24 cellular contexts compared by ENCODE assay signal in genomic region chr17:63407741-63408330, GRCh38.
"Had no signal": no experiment of that assay in that cellular context is flagged by ENCODE, and none has a peak within 500 bp of the region (broad histone marks: within the 10 kb centered on the region; RNA-seq: fewer than 3 reads in every experiment).

No MANE protein-coding gene starts in this region.

- H3K9ac ChIP-seq: parathyroid adenoma had no signal

- H3K4me1 Mint-ChIP-seq: endodermal cell had no signal

- H3K4me3 Mint-ChIP-seq: dendritic cell treated with granulocyte-macrophage colony-stimulating factor and Interleukin-4, amounts not matched to agents 40 ng/mL and 50 ng/mL, for 4 days; endodermal cell; naive thymus-derived CD4-positive, alpha-beta T cell; nephron progenitor cell; stimulated activated memory B cell treated with anti-CD40 and anti-IgM and Interleukin-4, amounts not matched to agents 10 μg/mL and 1 μg/mL and 100 μg/mL, for 72 hours; stimulated activated naive CD8-positive, alpha-beta T cell treated with anti-CD3 and anti-CD28 coated beads, Interleukin-15, Interleukin-2, amounts not matched to agents 100 ng/mL and 50 ng/mL, for 24 hours had no signal

- H3K27me3 ChIP-seq: hepatocyte, spleen, tibial nerve, upper lobe of right lung, vagina had no signal

- H3K9me3 Mint-ChIP-seq: dendritic cell treated with granulocyte-macrophage colony-stimulating factor and Interleukin-4, amounts not matched to agents 40 ng/mL and 50 ng/mL, for 4 days; endodermal cell; naive thymus-derived CD4-positive, alpha-beta T cell; nephron progenitor cell; stimulated activated memory B cell treated with anti-CD40 and anti-IgM and Interleukin-4, amounts not matched to agents 10 μg/mL and 1 μg/mL and 100 μg/mL, for 72 hours; stimulated activated naive CD8-positive, alpha-beta T cell treated with anti-CD3 and anti-CD28 coated beads, Interleukin-15, Interleukin-2, amounts not matched to agents 100 ng/mL and 50 ng/mL, for 24 hours had no signal

- H2AFZ ChIP-seq: hepatocyte, parathyroid adenoma had no signal

- H3K4me3 ChIP-seq: hepatocyte, lung, psoas muscle, spleen, tibial nerve, upper lobe of right lung, vagina had no signal

- H3K4me2 ChIP-seq: hepatocyte had no signal

- H3K27me3 Mint-ChIP-seq: dendritic cell treated with granulocyte-macrophage colony-stimulating factor and Interleukin-4, amounts not matched to agents 40 ng/mL and 50 ng/mL, for 4 days; stimulated activated memory B cell treated with anti-CD40 and anti-IgM and Interleukin-4, amounts not matched to agents 10 μg/mL and 1 μg/mL and 100 μg/mL, for 72 hours; stimulated activated naive CD8-positive, alpha-beta T cell treated with anti-CD3 and anti-CD28 coated beads, Interleukin-15, Interleukin-2, amounts not matched to agents 100 ng/mL and 50 ng/mL, for 24 hours had no signal

- H3K27ac Mint-ChIP-seq: dendritic cell treated with granulocyte-macrophage colony-stimulating factor and Interleukin-4, amounts not matched to agents 40 ng/mL and 50 ng/mL, for 4 days; endodermal cell; naive thymus-derived CD4-positive, alpha-beta T cell; nephron progenitor cell; stimulated activated memory B cell treated with anti-CD40 and anti-IgM and Interleukin-4, amounts not matched to agents 10 μg/mL and 1 μg/mL and 100 μg/mL, for 72 hours; stimulated activated naive CD8-positive, alpha-beta T cell treated with anti-CD3 and anti-CD28 coated beads, Interleukin-15, Interleukin-2, amounts not matched to agents 100 ng/mL and 50 ng/mL, for 24 hours had no signal

- H3K36me3 Mint-ChIP-seq: stimulated activated memory B cell treated with anti-CD40 and anti-IgM and Interleukin-4, amounts not matched to agents 10 μg/mL and 1 μg/mL and 100 μg/mL, for 72 hours had no signal

- H3K9me3 ChIP-seq: psoas muscle, spleen, tibial nerve, upper lobe of right lung, vagina had no signal

- DNase-seq: endodermal cell; erythroblast; foreskin melanocyte; head of caudate nucleus; left colon; left ventricle myocardium superior; mesendoderm; naive thymus-derived CD4-positive, alpha-beta T cell; nephron progenitor cell; psoas muscle; retina; spleen; stimulated activated CD4-positive, alpha-beta T cell treated with anti-CD3 and anti-CD28 coated beads, Interleukin-15, amount 100 ng/mL, for 24 hours; stimulated activated CD4-positive, alpha-beta T cell treated with anti-CD3 and anti-CD28 coated beads, Interleukin-1b, Interleukin-23, amount 100 ng/mL, for 48 hours; stimulated activated CD4-positive, alpha-beta T cell treated with anti-CD3 and anti-CD28 coated beads, Interleukin-4, amount 100 ng/mL, for 24 hours; upper lobe of right lung had no signal

- H3K27ac ChIP-seq: hepatocyte, parathyroid adenoma, psoas muscle, spleen, tibial nerve, upper lobe of right lung, vagina had no signal

- H3K4me1 ChIP-seq: psoas muscle, upper lobe of right lung, vagina had no signal
